In the genomic region with DNA sequence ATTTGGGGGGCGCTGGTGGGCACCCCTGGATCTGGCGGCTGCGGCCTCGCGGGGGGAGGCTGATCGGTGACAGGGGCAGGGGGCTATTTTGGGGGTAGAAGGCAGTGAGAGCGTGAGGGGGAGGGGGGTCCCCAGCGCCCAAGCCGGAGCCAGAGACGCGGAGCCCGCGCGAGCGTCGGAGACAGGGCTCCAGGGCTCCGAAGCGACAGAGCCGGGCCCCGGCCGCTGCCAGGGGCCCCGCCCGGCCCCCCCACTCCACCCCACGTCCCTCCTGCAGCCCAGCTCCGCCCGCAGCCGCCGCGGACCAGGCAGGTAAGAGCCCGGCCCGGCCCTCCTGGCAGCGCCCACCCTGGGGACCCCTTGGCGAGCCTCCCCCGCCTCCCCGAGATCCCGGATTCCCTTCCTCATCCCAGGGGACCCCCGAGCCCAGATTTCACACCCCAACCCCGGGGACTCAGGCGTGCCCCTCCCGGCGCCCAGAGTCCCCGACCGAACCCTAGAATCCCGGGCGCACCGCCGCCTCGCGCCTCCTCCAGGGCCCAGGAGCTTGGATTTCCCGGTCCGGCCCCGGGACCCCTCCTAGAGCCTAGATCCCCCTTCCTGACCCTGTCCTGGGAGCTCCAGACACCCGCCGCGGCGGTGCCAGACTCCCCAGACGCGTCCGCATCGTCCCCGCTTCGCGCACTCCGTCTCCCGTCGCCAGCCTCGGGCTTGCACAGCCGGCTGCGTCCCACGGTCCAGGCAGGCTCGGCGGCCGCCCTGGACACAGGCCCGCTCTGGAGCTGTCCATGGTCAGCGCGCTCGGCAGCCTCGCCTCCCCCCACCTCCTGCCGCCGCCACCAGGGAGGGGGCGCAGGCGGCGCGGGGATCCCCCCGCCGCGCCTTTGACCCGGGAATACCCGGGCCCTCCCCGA, we compare ENCODE assay signal across 8 cellular contexts. TPM values are rescaled to one million over a fixed set of nuclear protein-coding genes. Genes with fewer than 3 reads are reported as not detected.
DNase-seq lines count a peak whose midpoint lies in the region; ATAC-seq and FAIRE-seq lines count a peak whose summit lies in the region.

A gene (plus strand): TSS at position 134 of the 914 bp plus-strand sequence. CDS start 8,330 bp downstream, outside the sequence.

- H3K9ac ChIP-seq in mucosa of rectum (ENCODE audit: low read depth in 1 of 2, low read length in 2 of 2): peak within 1 kb of the TSS; percentile 90 to 98

- peak; percentile 82 for DNase-seq in AG20443 (ENCODE audit: low spot score)
- peak; percentile 73 for DNase-seq in HK-2 (ENCODE audit: unreplicated experiment)
- DNase-seq in activated CD8-positive, alpha-beta T cell treated with anti-CD3 and anti-CD28 coated beads, Interleukin-2, amount 10 ng/mL, durations not matched to agents 7 days and 5 days: no peak
- peak; percentile 67 for DNase-seq in urothelium cell line (ENCODE audit: low spot score)
- DNase-seq in superior temporal gyrus (ENCODE audit: extremely low spot score): no peak
- no peak for DNase-seq in GDM1 (lab: John Stamatoyannopoulos, UW)

- POLR2A ChIA-PET in activated CD8-positive, alpha-beta T cell treated with anti-CD3 and anti-CD28 coated beads, Interleukin-2, amount 10 ng/mL, durations not matched to agents 7 days and 5 days (lab: Charles Lee): interaction anchor here (0.7 kb wide), 1 partner anchor 399 kb away, joined by 3 read pairs; no protein-coding TSS in a partner anchor

- H3K9me3 Mint-ChIP-seq in activated CD8-positive, alpha-beta T cell treated with anti-CD3 and anti-CD28 coated beads, Interleukin-2, amount 10 ng/mL, durations not matched to agents 7 days and 5 days (ENCODE audit: insufficient read depth): no peaks in the 10 kb centered on the region

- peak within 1 kb of the TSS; percentile 82 for H3K27ac Mint-ChIP-seq in activated CD8-positive, alpha-beta T cell treated with anti-CD3 and anti-CD28 coated beads, Interleukin-2, amount 10 ng/mL, durations not matched to agents 7 days and 5 days

- H3K36me3 Mint-ChIP-seq in activated CD8-positive, alpha-beta T cell treated with anti-CD3 and anti-CD28 coated beads, Interleukin-2, amount 10 ng/mL, durations not matched to agents 7 days and 5 days (ENCODE audit: low read depth): peaks cover 6% of the 10 kb centered on the region

- H3K27me3 Mint-ChIP-seq in activated CD8-positive, alpha-beta T cell treated with anti-CD3 and anti-CD28 coated beads, Interleukin-2, amount 10 ng/mL, durations not matched to agents 7 days and 5 days (ENCODE audit: low read depth): peaks cover 18% of the 10 kb centered on the region

- H3K4me3 Mint-ChIP-seq in activated CD8-positive, alpha-beta T cell treated with anti-CD3 and anti-CD28 coated beads, Interleukin-2, amount 10 ng/mL, durations not matched to agents 7 days and 5 days: peak within 1 kb of the TSS; percentile 82

- peaks cover 2 to 5% of the 10 kb centered on the region in 2 donors for H3K27me3 ChIP-seq in mucosa of rectum (ENCODE audit: control insufficient read depth in 2 of 2, insufficient read depth in 2 of 2, low read length in 2 of 2)

- H3K27ac ChIP-seq in mucosa of rectum (ENCODE audit: low read depth in 2 of 2, low read length in 2 of 2): peak within 1 kb of the TSS; percentile 99

- peak within 1 kb of the TSS; percentile 72 to 80 for H3K4me3 ChIP-seq in mucosa of rectum (ENCODE audit: low read length in 2 of 2)

- no peaks in the 10 kb centered on the region for H3K9me3 ChIP-seq in mucosa of rectum (ENCODE audit: control insufficient read depth in 2 of 2, low read length in 2 of 2)

- peaks cover 24 to 28% of the 10 kb centered on the region in 2 donors for H3K4me1 ChIP-seq in mucosa of rectum (ENCODE audit: control insufficient read depth in 2 of 2, insufficient read depth in 2 of 2, low read length in 2 of 2)

- H3K36me3 ChIP-seq in mucosa of rectum (ENCODE audit: control insufficient read depth in 2 of 2, insufficient read depth in 2 of 2, low read length in 2 of 2): no peaks in the 10 kb centered on the region

- CTCF ChIA-PET in activated CD8-positive, alpha-beta T cell treated with anti-CD3 and anti-CD28 coated beads, Interleukin-2, amount 10 ng/mL, durations not matched to agents 7 days and 5 days (lab: Charles Lee): interaction anchor here (1.2 to 1.4 kb wide), 3 partner anchors 22 to 357 kb away, joined by 3 to 6 read pairs (median 3); no protein-coding TSS in a partner anchor

- ATAC-seq in activated CD8-positive, alpha-beta T cell treated with anti-CD3 and anti-CD28 coated beads, Interleukin-2, amount 10 ng/mL, durations not matched to agents 7 days and 5 days: no peak
- peak; percentile 19 for ATAC-seq in esophagus mucosa

- peaks cover 30% of the 10 kb centered on the region for H3K4me1 Mint-ChIP-seq in activated CD8-positive, alpha-beta T cell treated with anti-CD3 and anti-CD28 coated beads, Interleukin-2, amount 10 ng/mL, durations not matched to agents 7 days and 5 days (ENCODE audit: low read depth)

- peak; percentile 98 for FAIRE-seq in urothelium cell line (lab: Jason Lieb, UNC)

RNA-seq across cellular contexts. Expression of the gene that starts here (rescaled TPM):
- 1 to 10 TPM; 1.8 to 2.2 TPM for total RNA-seq in activated CD8-positive, alpha-beta T cell treated with anti-CD3 and anti-CD28 coated beads, Interleukin-2, amount 10 ng/mL, durations not matched to agents 7 days and 5 days
- 9.2 TPM for total RNA-seq in esophagus mucosa

Comparison
In these comparisons a context has a peak if more than half of its experiments do, and no peak if none do; other contexts are left out.
1. DNase-seq: peak in AG20443 (single experiment), HK-2 (single experiment) and urothelium cell line (single experiment); none in activated CD8-positive, alpha-beta T cell treated with anti-CD3 and anti-CD28 coated beads, Interleukin-2, amount 10 ng/mL, durations not matched to agents 7 days and 5 days (single experiment), superior temporal gyrus (single experiment) and GDM1 (single experiment).